Comparison of ENCODE assay signal across 8 cellular contexts in genomic region chr6:18262812-18263560, GRCh38. TPM values are rescaled to one million over a fixed set of nuclear protein-coding genes. Genes with fewer than 3 reads are reported as not detected.
A peak's percentile ranks its signal among the peaks of the same experiment; 100 is the strongest.
DNase-seq lines count a peak whose midpoint lies in the region; ATAC-seq and TF ChIP-seq lines count a peak whose summit lies in the region.

No MANE protein-coding gene starts in this region.

- TF ChIP-seq CTCF in CD4-positive, alpha-beta T cell (IDR thresholded peaks at IDR 0.05), result no peak
- no peak for TF ChIP-seq CTCF in mucosa of descending colon (IDR thresholded peaks at IDR 0.05)

- H3K27me3 Mint-ChIP-seq in CD4-positive, alpha-beta T cell, result no peaks in the 10 kb centered on the region

- H3K27ac ChIP-seq in CD4-positive, alpha-beta T cell (ENCODE audit: low read depth, low read length), result peak overlapping the region; percentile 85
- H3K27ac ChIP-seq in thymus (ENCODE audit: low read depth), result peak overlapping the region; percentile 98

- H3K36me3 Mint-ChIP-seq in CD4-positive, alpha-beta T cell (ENCODE audit: low read depth), result peaks cover 54% of the 10 kb centered on the region

- H3K4me3 ChIP-seq in mucosa of descending colon (peak overlapping the region; percentile 62), thymus (ENCODE audit: low read length) (peak overlapping the region; percentile 97)

- H3K27me3 ChIP-seq in CD4-positive, alpha-beta T cell (ENCODE audit: control insufficient read depth, insufficient read depth, low read length), result no peaks in the 10 kb centered on the region
- no peaks in the 10 kb centered on the region for H3K27me3 ChIP-seq in thymus (ENCODE audit: control insufficient read depth, insufficient read depth)

- H3K4me1 Mint-ChIP-seq in CD4-positive, alpha-beta T cell (ENCODE audit: low read depth), result peaks cover 63% of the 10 kb centered on the region

- H3K27ac Mint-ChIP-seq in CD4-positive, alpha-beta T cell, result peak overlapping the region; percentile 98

- CTCF ChIA-PET in CD4-positive, alpha-beta T cell (lab: Charles Lee), result interaction anchor here (0.7 kb wide), 1 partner anchor 16 kb away, joined by 4 read pairs; no protein-coding TSS in a partner anchor

- no peaks in the 10 kb centered on the region for H3K9me3 Mint-ChIP-seq in CD4-positive, alpha-beta T cell

- ATAC-seq in CD4-positive, alpha-beta T cell (ENCODE audit: poor library complexity), result peak; percentile 48
- ATAC-seq in GM19043 (IDR thresholded peaks at IDR 0.05; ENCODE audit: low read depth, unreplicated experiment) (peak; percentile 56), HG03139 (IDR thresholded peaks at IDR 0.05; ENCODE audit: unreplicated experiment) (peak; percentile 62), mucosa of descending colon (peak; percentile 36)

- H3K9me3 ChIP-seq in CD4-positive, alpha-beta T cell (ENCODE audit: control insufficient read depth, low read length), result no peaks in the 10 kb centered on the region
- H3K9me3 ChIP-seq in mucosa of descending colon, result no peaks in the 10 kb centered on the region
- H3K9me3 ChIP-seq in thymus (ENCODE audit: control insufficient read depth), result peaks cover 2% of the 10 kb centered on the region

- no peaks in the 10 kb centered on the region for H3K36me3 ChIP-seq in mucosa of descending colon (ENCODE audit: low read depth)
- H3K36me3 ChIP-seq in thymus (ENCODE audit: control insufficient read depth, insufficient read depth), result no peaks in the 10 kb centered on the region

- peak overlapping the region; percentile 98 for H3K4me3 Mint-ChIP-seq in CD4-positive, alpha-beta T cell

- intact Hi-C loops in CD4-positive, alpha-beta T cell (cut with DNase I, micrococcal nuclease), result loop anchor here (1.0 to 10.0 kb wide), 4 partner anchors 108 to 1949 kb away; partner anchors contain the start of genes ATXN1 (in 1 of the 2), KDM1B (in 1 of the 2), MBOAT1 (in 1 of the 2) and TPMT (in 1 of the 2)
- intact Hi-C loops in mucosa of descending colon (cut with DNase I, micrococcal nuclease), result no loop called here
- intact Hi-C loops in head of caudate nucleus (cut with DNase I), result loop anchor here (5.0 kb wide), 1 partner anchor 276 kb away; the partner anchor contains the start of gene KIF13A

- peaks cover 14% of the 10 kb centered on the region for H3K4me1 ChIP-seq in mucosa of descending colon (ENCODE audit: low read depth)
- H3K4me1 ChIP-seq in thymus (ENCODE audit: control insufficient read depth, insufficient read depth, low read length), result peaks cover 13% of the 10 kb centered on the region

- under 1% methylated on average over 18 of the region's 18 CpGs for WGBS in thymus

- peak in 4 of 10 experiments; percentile 13 to 21 (median 18) for DNase-seq in CD4-positive, alpha-beta T cell
- DNase-seq in RPMI7951 (ENCODE audit: low read depth) (peak; percentile 17), cerebellar cortex (ENCODE audit: low spot score) (peak; percentile 18), mucosa of descending colon (peak in 1 of 3 donors; percentile 42), head of caudate nucleus (no peak)

- POLR2A ChIA-PET in CD4-positive, alpha-beta T cell (lab: Charles Lee), result interaction anchor here (1.2 to 2.4 kb wide), 2 partner anchors 107 to 662 kb away, joined by 4 to 6 read pairs; partner anchors contain the start of gene FAM8A1

RNA-seq across cellular contexts. Expression of gene DEK, which starts 1.3 kb away (rescaled TPM):
- 10 to 100 TPM; 52.7 to 56.7 TPM for total RNA-seq in CD4-positive, alpha-beta T cell
- total RNA-seq in RPMI7951 (2014; rRNA removed; shearing (Covaris generic)), result 190 and 227 TPM in 2 replicates
- total RNA-seq in mucosa of descending colon, result 100 to 1,000 TPM in 1 of 3 donors, 10 to 100 TPM in 2; 75.6 to 123 (median 85.0) TPM
- 71.6 TPM for polyA plus RNA-seq in thymus

Comparison
In these comparisons a context has a peak if more than half of its experiments do, and no peak if none do; other contexts are left out.
1. DNase-seq: peak in RPMI7951 (single experiment) and cerebellar cortex (single experiment); none in head of caudate nucleus (0 of 42).
2. intact Hi-C loops: an anchor here in CD4-positive, alpha-beta T cell (1.0 to 10.0 kb wide) and head of caudate nucleus (5.0 kb wide); none called in mucosa of descending colon.
3. Peak in every context shown above with its lines, with median percentiles within 50 percentile points of each other: ATAC-seq.